In the genomic region with DNA sequence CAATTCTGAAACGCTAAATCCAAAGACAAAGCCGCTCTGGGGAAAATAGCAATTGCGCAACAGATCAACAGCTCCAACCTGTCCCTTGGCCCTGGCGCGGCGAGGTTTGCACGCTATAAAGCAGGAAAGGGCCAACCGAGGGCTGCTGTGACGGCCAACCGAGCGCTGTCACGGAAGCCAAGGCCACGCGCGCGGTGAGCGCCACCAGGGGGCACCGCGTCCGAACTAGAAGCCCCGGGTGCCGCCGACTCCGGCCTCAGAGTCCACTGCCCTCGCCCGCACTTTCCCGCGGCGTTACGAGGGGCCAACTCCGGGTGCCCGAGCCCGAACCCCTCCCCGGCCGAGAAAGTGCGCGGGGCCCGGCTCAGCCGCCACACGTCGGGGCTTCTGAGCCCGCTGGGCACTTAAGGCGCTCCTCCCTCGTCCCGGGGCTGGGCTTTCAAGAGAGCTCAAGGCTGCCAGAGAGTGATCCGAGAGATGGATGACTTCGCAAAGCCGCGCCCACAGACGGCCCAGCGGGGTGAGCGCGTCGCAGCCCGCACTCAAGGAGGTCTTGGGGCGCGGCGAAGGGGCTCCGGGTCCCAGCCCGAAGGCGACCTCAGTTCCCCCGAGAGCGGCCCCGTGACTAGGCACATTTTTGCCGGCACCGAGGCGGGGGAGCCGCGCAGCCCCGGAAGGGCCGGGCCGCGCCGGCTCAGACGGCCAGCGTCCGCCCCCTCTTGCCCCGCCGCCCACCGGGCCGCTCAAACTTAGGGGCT, we compare ENCODE assay signal across 1 cellular context.
TF ChIP-seq lines count a peak whose summit lies in the region.

No MANE protein-coding gene starts in this region.

TF ChIP-seq in HepG2, 621 proteins besides CTCF, POLR2A, EP300 and RAD21 (continued from another document and continues in another):
- TF ChIP-seq THAP8 (CRISPR knock-in tag; IDR thresholded peaks at IDR 0.05; ENCODE audit: borderline replicate concordance) (peak; percentile 34; the same call in 1 of the 2 replicates), NFE2L1 (CRISPR knock-in tag; IDR thresholded peaks at IDR 0.05; ENCODE audit: borderline replicate concordance) (peak; percentile 20; the same call in 1 of the 2 replicates), SNAPC2 (CRISPR knock-in tag; IDR thresholded peaks at IDR 0.05) (peak; percentile 95), ZFP41 (CRISPR knock-in tag; IDR thresholded peaks at IDR 0.05; ENCODE audit: borderline replicate concordance) (peak; percentile 95; the same call in 1 of the 2 replicates), ZNF282 (IDR thresholded peaks at IDR 0.05; ENCODE audit: partially characterized antibody) (no peak), NCOA1 (CRISPR knock-in tag; IDR thresholded peaks at IDR 0.05) (peak; percentile 95), RCOR2 (CRISPR knock-in tag; IDR thresholded peaks at IDR 0.05) (peak; percentile 72), TEF (CRISPR knock-in tag; IDR thresholded peaks at IDR 0.05) (peak; percentile 36; the same call in 1 of the 2 replicates), CHD2 (IDR thresholded peaks at IDR 0.05; ENCODE audit: low read depth, low read length) (peak; percentile 65; the same call in 1 of the 2 replicates), CHD4 (IDR thresholded peaks at IDR 0.05; ENCODE audit: borderline replicate concordance, low read length) (no peak), ZNF12 (CRISPR knock-in tag; IDR thresholded peaks at IDR 0.05) (peak; percentile 84; the same call in 1 of the 2 replicates), ZNF44 (CRISPR knock-in tag; IDR thresholded peaks at IDR 0.05) (peak; percentile 79), ZNF468 (CRISPR knock-in tag; IDR thresholded peaks at IDR 0.05) (peak; percentile 71; the same call in 1 of the 2 replicates), SNRNP70 (IDR thresholded peaks at IDR 0.05; ENCODE audit: low read depth, low read length) (no peak), ARNT (IDR thresholded peaks at IDR 0.05) (peak; percentile 98), SP1 (IDR thresholded peaks at IDR 0.05) (no peak), SP1 (CRISPR knock-in tag; IDR thresholded peaks at IDR 0.05) (peak; percentile 75), KMT2A (CRISPR knock-in tag; IDR thresholded peaks at IDR 0.05) (peak; percentile 99), ZNF777 (CRISPR knock-in tag; IDR thresholded peaks at IDR 0.05) (peak; percentile 87), ZGPAT (CRISPR knock-in tag; IDR thresholded peaks at IDR 0.05) (peak; percentile 98), ZNF205 (CRISPR knock-in tag; IDR thresholded peaks at IDR 0.05) (peak; percentile 96), CREM (IDR thresholded peaks at IDR 0.05) (peak; percentile 87), CREM (CRISPR knock-in tag; IDR thresholded peaks at IDR 0.05) (no peak), PHF20 (CRISPR knock-in tag; IDR thresholded peaks at IDR 0.05) (peak; percentile 72), ZNF501 (CRISPR knock-in tag; IDR thresholded peaks at IDR 0.05) (peak; percentile 93), MAX (IDR thresholded peaks at IDR 0.05) (peak; percentile 98)
- TF ChIP-seq, protein P1, sequence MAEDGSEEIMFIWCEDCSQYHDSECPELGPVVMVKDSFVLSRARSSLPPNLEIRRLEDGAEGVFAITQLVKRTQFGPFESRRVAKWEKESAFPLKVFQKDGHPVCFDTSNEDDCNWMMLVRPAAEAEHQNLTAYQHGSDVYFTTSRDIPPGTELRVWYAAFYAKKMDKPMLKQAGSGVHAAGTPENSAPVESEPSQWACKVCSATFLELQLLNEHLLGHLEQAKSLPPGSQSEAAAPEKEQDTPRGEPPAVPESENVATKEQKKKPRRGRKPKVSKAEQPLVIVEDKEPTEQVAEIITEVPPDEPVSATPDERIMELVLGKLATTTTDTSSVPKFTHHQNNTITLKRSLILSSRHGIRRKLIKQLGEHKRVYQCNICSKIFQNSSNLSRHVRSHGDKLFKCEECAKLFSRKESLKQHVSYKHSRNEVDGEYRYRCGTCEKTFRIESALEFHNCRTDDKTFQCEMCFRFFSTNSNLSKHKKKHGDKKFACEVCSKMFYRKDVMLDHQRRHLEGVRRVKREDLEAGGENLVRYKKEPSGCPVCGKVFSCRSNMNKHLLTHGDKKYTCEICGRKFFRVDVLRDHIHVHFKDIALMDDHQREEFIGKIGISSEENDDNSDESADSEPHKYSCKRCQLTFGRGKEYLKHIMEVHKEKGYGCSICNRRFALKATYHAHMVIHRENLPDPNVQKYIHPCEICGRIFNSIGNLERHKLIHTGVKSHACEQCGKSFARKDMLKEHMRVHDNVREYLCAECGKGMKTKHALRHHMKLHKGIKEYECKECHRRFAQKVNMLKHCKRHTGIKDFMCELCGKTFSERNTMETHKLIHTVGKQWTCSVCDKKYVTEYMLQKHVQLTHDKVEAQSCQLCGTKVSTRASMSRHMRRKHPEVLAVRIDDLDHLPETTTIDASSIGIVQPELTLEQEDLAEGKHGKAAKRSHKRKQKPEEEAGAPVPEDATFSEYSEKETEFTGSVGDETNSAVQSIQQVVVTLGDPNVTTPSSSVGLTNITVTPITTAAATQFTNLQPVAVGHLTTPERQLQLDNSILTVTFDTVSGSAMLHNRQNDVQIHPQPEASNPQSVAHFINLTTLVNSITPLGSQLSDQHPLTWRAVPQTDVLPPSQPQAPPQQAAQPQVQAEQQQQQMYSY (CRISPR knock-in tag; IDR thresholded peaks at IDR 0.05): no peak
- TF ChIP-seq, protein P2, sequence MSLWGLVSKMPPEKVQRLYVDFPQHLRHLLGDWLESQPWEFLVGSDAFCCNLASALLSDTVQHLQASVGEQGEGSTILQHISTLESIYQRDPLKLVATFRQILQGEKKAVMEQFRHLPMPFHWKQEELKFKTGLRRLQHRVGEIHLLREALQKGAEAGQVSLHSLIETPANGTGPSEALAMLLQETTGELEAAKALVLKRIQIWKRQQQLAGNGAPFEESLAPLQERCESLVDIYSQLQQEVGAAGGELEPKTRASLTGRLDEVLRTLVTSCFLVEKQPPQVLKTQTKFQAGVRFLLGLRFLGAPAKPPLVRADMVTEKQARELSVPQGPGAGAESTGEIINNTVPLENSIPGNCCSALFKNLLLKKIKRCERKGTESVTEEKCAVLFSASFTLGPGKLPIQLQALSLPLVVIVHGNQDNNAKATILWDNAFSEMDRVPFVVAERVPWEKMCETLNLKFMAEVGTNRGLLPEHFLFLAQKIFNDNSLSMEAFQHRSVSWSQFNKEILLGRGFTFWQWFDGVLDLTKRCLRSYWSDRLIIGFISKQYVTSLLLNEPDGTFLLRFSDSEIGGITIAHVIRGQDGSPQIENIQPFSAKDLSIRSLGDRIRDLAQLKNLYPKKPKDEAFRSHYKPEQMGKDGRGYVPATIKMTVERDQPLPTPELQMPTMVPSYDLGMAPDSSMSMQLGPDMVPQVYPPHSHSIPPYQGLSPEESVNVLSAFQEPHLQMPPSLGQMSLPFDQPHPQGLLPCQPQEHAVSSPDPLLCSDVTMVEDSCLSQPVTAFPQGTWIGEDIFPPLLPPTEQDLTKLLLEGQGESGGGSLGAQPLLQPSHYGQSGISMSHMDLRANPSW (CRISPR knock-in tag; IDR thresholded peaks at IDR 0.05; ENCODE audit: borderline replicate concordance): peak; percentile 99; the same call in 1 of the 2 replicates
- TF ChIP-seq, protein P3, sequence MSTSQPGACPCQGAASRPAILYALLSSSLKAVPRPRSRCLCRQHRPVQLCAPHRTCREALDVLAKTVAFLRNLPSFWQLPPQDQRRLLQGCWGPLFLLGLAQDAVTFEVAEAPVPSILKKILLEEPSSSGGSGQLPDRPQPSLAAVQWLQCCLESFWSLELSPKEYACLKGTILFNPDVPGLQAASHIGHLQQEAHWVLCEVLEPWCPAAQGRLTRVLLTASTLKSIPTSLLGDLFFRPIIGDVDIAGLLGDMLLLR (CRISPR knock-in tag; IDR thresholded peaks at IDR 0.05): peak; percentile 96
- TF ChIP-seq, protein P4, sequence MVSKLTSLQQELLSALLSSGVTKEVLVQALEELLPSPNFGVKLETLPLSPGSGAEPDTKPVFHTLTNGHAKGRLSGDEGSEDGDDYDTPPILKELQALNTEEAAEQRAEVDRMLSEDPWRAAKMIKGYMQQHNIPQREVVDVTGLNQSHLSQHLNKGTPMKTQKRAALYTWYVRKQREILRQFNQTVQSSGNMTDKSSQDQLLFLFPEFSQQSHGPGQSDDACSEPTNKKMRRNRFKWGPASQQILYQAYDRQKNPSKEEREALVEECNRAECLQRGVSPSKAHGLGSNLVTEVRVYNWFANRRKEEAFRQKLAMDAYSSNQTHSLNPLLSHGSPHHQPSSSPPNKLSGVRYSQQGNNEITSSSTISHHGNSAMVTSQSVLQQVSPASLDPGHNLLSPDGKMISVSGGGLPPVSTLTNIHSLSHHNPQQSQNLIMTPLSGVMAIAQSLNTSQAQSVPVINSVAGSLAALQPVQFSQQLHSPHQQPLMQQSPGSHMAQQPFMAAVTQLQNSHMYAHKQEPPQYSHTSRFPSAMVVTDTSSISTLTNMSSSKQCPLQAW (CRISPR knock-in tag; IDR thresholded peaks at IDR 0.05): peak; percentile 95
- TF ChIP-seq, protein P5, sequence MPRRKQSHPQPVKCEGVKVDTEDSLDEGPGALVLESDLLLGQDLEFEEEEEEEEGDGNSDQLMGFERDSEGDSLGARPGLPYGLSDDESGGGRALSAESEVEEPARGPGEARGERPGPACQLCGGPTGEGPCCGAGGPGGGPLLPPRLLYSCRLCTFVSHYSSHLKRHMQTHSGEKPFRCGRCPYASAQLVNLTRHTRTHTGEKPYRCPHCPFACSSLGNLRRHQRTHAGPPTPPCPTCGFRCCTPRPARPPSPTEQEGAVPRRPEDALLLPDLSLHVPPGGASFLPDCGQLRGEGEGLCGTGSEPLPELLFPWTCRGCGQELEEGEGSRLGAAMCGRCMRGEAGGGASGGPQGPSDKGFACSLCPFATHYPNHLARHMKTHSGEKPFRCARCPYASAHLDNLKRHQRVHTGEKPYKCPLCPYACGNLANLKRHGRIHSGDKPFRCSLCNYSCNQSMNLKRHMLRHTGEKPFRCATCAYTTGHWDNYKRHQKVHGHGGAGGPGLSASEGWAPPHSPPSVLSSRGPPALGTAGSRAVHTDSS (CRISPR knock-in tag; conservative IDR thresholded peaks at IDR 0.05): no peak
- TF ChIP-seq, protein P6, sequence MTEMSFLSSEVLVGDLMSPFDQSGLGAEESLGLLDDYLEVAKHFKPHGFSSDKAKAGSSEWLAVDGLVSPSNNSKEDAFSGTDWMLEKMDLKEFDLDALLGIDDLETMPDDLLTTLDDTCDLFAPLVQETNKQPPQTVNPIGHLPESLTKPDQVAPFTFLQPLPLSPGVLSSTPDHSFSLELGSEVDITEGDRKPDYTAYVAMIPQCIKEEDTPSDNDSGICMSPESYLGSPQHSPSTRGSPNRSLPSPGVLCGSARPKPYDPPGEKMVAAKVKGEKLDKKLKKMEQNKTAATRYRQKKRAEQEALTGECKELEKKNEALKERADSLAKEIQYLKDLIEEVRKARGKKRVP (CRISPR knock-in tag; IDR thresholded peaks at IDR 0.05): peak in 1 of 2 experiments; percentile 92; a peak in 2 of 4 replicates
- TF ChIP-seq, protein P7, sequence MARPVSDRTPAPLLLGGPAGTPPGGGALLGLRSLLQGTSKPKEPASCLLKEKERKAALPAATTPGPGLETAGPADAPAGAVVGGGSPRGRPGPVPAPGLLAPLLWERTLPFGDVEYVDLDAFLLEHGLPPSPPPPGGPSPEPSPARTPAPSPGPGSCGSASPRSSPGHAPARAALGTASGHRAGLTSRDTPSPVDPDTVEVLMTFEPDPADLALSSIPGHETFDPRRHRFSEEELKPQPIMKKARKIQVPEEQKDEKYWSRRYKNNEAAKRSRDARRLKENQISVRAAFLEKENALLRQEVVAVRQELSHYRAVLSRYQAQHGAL (CRISPR knock-in tag; IDR thresholded peaks at IDR 0.05; ENCODE audit: not compliant biosample characterization): no peak
- TF ChIP-seq, protein P8, sequence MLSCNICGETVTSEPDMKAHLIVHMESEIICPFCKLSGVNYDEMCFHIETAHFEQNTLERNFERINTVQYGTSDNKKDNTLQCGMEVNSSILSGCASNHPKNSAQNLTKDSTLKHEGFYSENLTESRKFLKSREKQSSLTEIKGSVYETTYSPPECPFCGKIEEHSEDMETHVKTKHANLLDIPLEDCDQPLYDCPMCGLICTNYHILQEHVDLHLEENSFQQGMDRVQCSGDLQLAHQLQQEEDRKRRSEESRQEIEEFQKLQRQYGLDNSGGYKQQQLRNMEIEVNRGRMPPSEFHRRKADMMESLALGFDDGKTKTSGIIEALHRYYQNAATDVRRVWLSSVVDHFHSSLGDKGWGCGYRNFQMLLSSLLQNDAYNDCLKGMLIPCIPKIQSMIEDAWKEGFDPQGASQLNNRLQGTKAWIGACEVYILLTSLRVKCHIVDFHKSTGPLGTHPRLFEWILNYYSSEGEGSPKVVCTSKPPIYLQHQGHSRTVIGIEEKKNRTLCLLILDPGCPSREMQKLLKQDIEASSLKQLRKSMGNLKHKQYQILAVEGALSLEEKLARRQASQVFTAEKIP (CRISPR knock-in tag; IDR thresholded peaks at IDR 0.05; ENCODE audit: borderline replicate concordance): 0 out of 2 replicates have a peak, but pooled peaks have one; percentile 84
